Comparison of ENCODE assay signal across 6 cellular contexts in genomic region chr15:36398212-36398611, GRCh38.
"Had no signal": no experiment of that assay in that cellular context is flagged by ENCODE, and none has a peak within 500 bp of the region (broad histone marks: within the 10 kb centered on the region; RNA-seq: fewer than 3 reads in every experiment).

No MANE protein-coding gene starts in this region.

- H3K27me3 Mint-ChIP-seq: IgD-negative memory B cell had no signal

- DNase-seq: IMR-90, KBM-7, KG1 had no signal

- H3K27ac Mint-ChIP-seq: IgD-negative memory B cell had no signal

- H3K4me3 Mint-ChIP-seq: IgD-negative memory B cell had no signal

- H3K4me1 Mint-ChIP-seq: IgD-negative memory B cell had no signal

- ATAC-seq: HepG2, K562 had no signal
